Comparison of ENCODE assay signal across 17 cellular contexts in genomic region chr9:121183666-121184423, GRCh38. TPM values are rescaled to one million over a fixed set of nuclear protein-coding genes. Genes with fewer than 3 reads are reported as not detected.
DNase-seq lines count a peak whose midpoint lies in the region; ATAC-seq, FAIRE-seq and TF ChIP-seq lines count a peak whose summit lies in the region.
"Had no signal": no experiment of that assay in that cellular context is flagged by ENCODE, and none has a peak within 500 bp of the region (broad histone marks: within the 10 kb centered on the region; RNA-seq: fewer than 3 reads in every experiment).

No MANE protein-coding gene starts in this region.

- WGBS in GM12878 (ENCODE audit: insufficient coverage, insufficient replicate concordance, low lambda C conversion rate, missing lambda C conversion rate) = 17% methylated on average over 3 of the region's 3 CpGs
- 78 to 83% (median 79%) methylated on average over 3 of the region's 3 CpGs for WGBS in psoas muscle, 3 donors
- WGBS in lower leg skin, 2 donors = 73 to 82% methylated on average over 3 of the region's 3 CpGs

- no peak for DNase-seq in activated CD4-positive, alpha-beta T cell treated with anti-CD3 and anti-CD28 coated beads, Interleukin-2, amount 10 ng/mL, durations not matched to agents 7 days and 5 days
- no peak for DNase-seq in activated CD4-positive, alpha-beta T cell treated with anti-CD3 and anti-CD28 coated beads for 4 hours
- DNase-seq in GM23338 (ENCODE audit: low spot score) (no peak), GM12878 (ENCODE audit: low read depth, low spot score) (no peak), psoas muscle (no peak), lower leg skin (ENCODE audit: low spot score in 2 of 2) (no peak), upper lobe of right lung (no peak), COLO668 (lab: John Stamatoyannopoulos, UW; ENCODE audit: unreplicated experiment) (no peak)
- DNase-seq: activated CD8-positive, alpha-beta memory T cell treated with anti-CD3 and anti-CD28 coated beads, Interleukin-2, amount 50 U/mL, for 48 hours; Caco-2; gastrocnemius medialis; GF-D8; NCI-H1436 treated with DMSO at 0.1 percent for 48 hours; occipital lobe; stimulated activated naive CD4-positive, alpha-beta T cell treated with Interleukin-2 at 50 U/mL for 16 hours had no signal

- no peaks in the 10 kb centered on the region for H3F3A ChIP-seq in GM23338 (replicated peaks; ENCODE audit: low read depth)

- no peak for TF ChIP-seq EP300 in GM12878 (IDR thresholded peaks at IDR 0.05; ENCODE audit: borderline replicate concordance in 1 of 2, control insufficient read depth in 1 of 2, low read depth in 2 of 2, low read length in 2 of 2)

- peaks cover 58% of the 10 kb centered on the region for H3K36me3 Mint-ChIP-seq in activated CD4-positive, alpha-beta T cell treated with anti-CD3 and anti-CD28 coated beads, Interleukin-2, amount 10 ng/mL, durations not matched to agents 7 days and 5 days (ENCODE audit: low read depth)
- H3K36me3 Mint-ChIP-seq in GM23338 (ENCODE audit: low read depth) = peaks cover 17% of the 10 kb centered on the region; the same call in 2 of the 3 replicates

- H3K27ac Mint-ChIP-seq in activated CD4-positive, alpha-beta T cell treated with anti-CD3 and anti-CD28 coated beads, Interleukin-2, amount 10 ng/mL, durations not matched to agents 7 days and 5 days = peak overlapping the region; percentile 41
- H3K27ac Mint-ChIP-seq in GM23338 = peak overlapping the region; percentile 61

- H3K9me2 ChIP-seq in GM23338 (ENCODE audit: insufficient read depth) = no peaks in the 10 kb centered on the region

- in situ Hi-C loops in GM12878 (cut with MboI) = no loop called here

- CTCF ChIA-PET in activated CD4-positive, alpha-beta T cell treated with anti-CD3 and anti-CD28 coated beads, Interleukin-2, amount 10 ng/mL, durations not matched to agents 7 days and 5 days (lab: Charles Lee) = interaction anchor here (0.8 to 2.6 kb wide), 3 partner anchors 18 to 28 kb away, joined by 3 to 7 read pairs (median 4); partner anchors contain the start of gene RAB14
- CTCF ChIA-PET in GM12878 (lab: Yijun Ruan, JAX) = interaction anchor here (0.7 to 1.7 kb wide), 10 partner anchors 8 to 300 kb away, joined by 3 to 7 read pairs (median 4); no protein-coding TSS in a partner anchor

- H3K79me2 ChIP-seq in GM23338 (replicated peaks; ENCODE audit: insufficient read depth) (peaks cover 26% of the 10 kb centered on the region), GM12878 (ENCODE audit: control insufficient read depth, insufficient read depth, low read length) (peaks cover 58% of the 10 kb centered on the region)

- H3K4me2 ChIP-seq in GM23338 = no peak overlapping the region
- no peak overlapping the region for H3K4me2 ChIP-seq in GM12878 (ENCODE audit: control insufficient read depth, insufficient read depth)

- POLR2A ChIA-PET in activated CD4-positive, alpha-beta T cell treated with anti-CD3 and anti-CD28 coated beads, Interleukin-2, amount 10 ng/mL, durations not matched to agents 7 days and 5 days (lab: Charles Lee) = no interaction called here
- POLR2A ChIA-PET in GM12878 (lab: Charles Lee) = interaction anchor here (0.6 to 1.5 kb wide), 6 partner anchors 8 to 293 kb away, joined by 3 to 4 read pairs (median 3); no protein-coding TSS in a partner anchor

- H3K36me3 ChIP-seq in GM23338 (ENCODE audit: insufficient read depth) (0 out of 2 replicates have a peak, but pooled peaks cover 2% of the 10 kb centered on the region), GM12878 (ENCODE audit: control insufficient read depth in 2 of 2, insufficient read depth in 2 of 2, low read length in 1 of 2) (peaks cover 2 to 25% of the 10 kb centered on the region in 2 experiments), psoas muscle (ENCODE audit: insufficient read depth in 1 of 2, low read depth in 1 of 2) (peaks cover 0 to 67% of the 10 kb centered on the region in 2 donors), upper lobe of right lung (peaks cover 53% of the 10 kb centered on the region)

- no TSS peak for BruUV-seq in GM12878 (replicated peaks; lab: Mats Ljungman, UMichigan)

- no peaks in the 10 kb centered on the region for H3K4me1 ChIP-seq in GM23338 (ENCODE audit: insufficient read depth)
- peaks cover 12% of the 10 kb centered on the region for H3K4me1 ChIP-seq in GM12878 (ENCODE audit: control insufficient read depth, insufficient read depth, low read length)
- H3K4me1 ChIP-seq in psoas muscle = peaks cover 24% of the 10 kb centered on the region
- peaks cover 40% of the 10 kb centered on the region for H3K4me1 ChIP-seq in upper lobe of right lung

- H3K27me3 Mint-ChIP-seq in activated CD4-positive, alpha-beta T cell treated with anti-CD3 and anti-CD28 coated beads, Interleukin-2, amount 10 ng/mL, durations not matched to agents 7 days and 5 days = no peaks in the 10 kb centered on the region
- H3K27me3 Mint-ChIP-seq in GM23338 (ENCODE audit: insufficient read depth, low read depth, poor library complexity) = no peaks in the 10 kb centered on the region

- TF ChIP-seq CTCF in GM23338 (conservative IDR thresholded peaks at IDR 0.05; ENCODE audit: low read depth in 2 of 2) (no peak), GM12878 (IDR thresholded peaks at IDR 0.05 in 2 of 3, conservative IDR thresholded peaks at IDR 0.05 in 1 of 3; ENCODE audit: control insufficient read depth in 2 of 3, extremely low read depth in 1 of 3, insufficient read depth in 1 of 3, low read depth in 3 of 3, low read length in 3 of 3) (no peak), psoas muscle (IDR thresholded peaks at IDR 0.05) (no peak), lower leg skin (IDR thresholded peaks at IDR 0.05) (no peak), upper lobe of right lung (IDR thresholded peaks at IDR 0.05) (no peak)

- SMC1A ChIA-PET in GM12878 (lab: Charles Lee; ENCODE audit: uncharacterized antibody, unreplicated experiment) = interaction anchor here (0.9 to 1.5 kb wide), 8 partner anchors 8 to 203 kb away, joined by 3 read pairs; no protein-coding TSS in a partner anchor

- H2AFZ ChIP-seq in GM23338 (no peak overlapping the region), GM12878 (ENCODE audit: control insufficient read depth, low read depth, low read length) (no peak overlapping the region)

- TF ChIP-seq RAD21 in GM12878 (IDR thresholded peaks at IDR 0.05; ENCODE audit: insufficient read depth, low read depth, low read length) = no peak

- FAIRE-seq in GM12878 (lab: Jason Lieb, UNC) = no peak

- no peaks in the 10 kb centered on the region for H3K9me3 Mint-ChIP-seq in activated CD4-positive, alpha-beta T cell treated with anti-CD3 and anti-CD28 coated beads, Interleukin-2, amount 10 ng/mL, durations not matched to agents 7 days and 5 days
- H3K9me3 Mint-ChIP-seq in GM23338 = no peaks in the 10 kb centered on the region

- H3K4me3 ChIP-seq in GM23338 (no peak overlapping the region), GM12878 (no peak overlapping the region), psoas muscle (no peak overlapping the region), lower leg skin (ENCODE audit: low read depth, poor library complexity, severe bottlenecking) (no peak overlapping the region), upper lobe of right lung (no peak overlapping the region)
- H3K4me3 ChIP-seq: gastrocnemius medialis, SK-N-MC had no signal

- H3K27ac ChIP-seq in GM23338 (ENCODE audit: low read depth) (no peak overlapping the region; the same call in 1 of the 2 replicates), GM12878 (ENCODE audit: control insufficient read depth, insufficient read depth) (0 out of 2 replicates have a peak overlapping the region, but pooled peaks have one; percentile 15), psoas muscle (no peak overlapping the region), upper lobe of right lung (no peak overlapping the region)
- H3K27ac ChIP-seq: gastrocnemius medialis, SK-N-MC, VCaP had no signal

- peaks cover 9% of the 10 kb centered on the region; the same call in 1 of the 2 replicates for H4K20me1 ChIP-seq in GM23338 (replicated peaks; ENCODE audit: insufficient read depth)
- no peaks in the 10 kb centered on the region for H4K20me1 ChIP-seq in GM12878 (ENCODE audit: control insufficient read depth, insufficient read depth)

- H3K27me3 ChIP-seq in GM23338 (ENCODE audit: insufficient read depth) = no peaks in the 10 kb centered on the region
- H3K27me3 ChIP-seq in GM12878 (replicated peaks in 1 of 2; ENCODE audit: control insufficient read depth in 2 of 2, insufficient read depth in 2 of 2, low read length in 1 of 2) = no peaks in the 10 kb centered on the region
- H3K27me3 ChIP-seq in psoas muscle (ENCODE audit: insufficient read depth in 3 of 3, low read length in 2 of 3) = no peaks in the 10 kb centered on the region
- H3K27me3 ChIP-seq in upper lobe of right lung = no peaks in the 10 kb centered on the region
- H3K27me3 ChIP-seq: gastrocnemius medialis had no signal

- no peak overlapping the region for H3K4me3 Mint-ChIP-seq in activated CD4-positive, alpha-beta T cell treated with anti-CD3 and anti-CD28 coated beads, Interleukin-2, amount 10 ng/mL, durations not matched to agents 7 days and 5 days
- no peak overlapping the region for H3K4me3 Mint-ChIP-seq in GM23338

- no peaks in the 10 kb centered on the region for H3K9me3 ChIP-seq in GM12878 (replicated peaks; ENCODE audit: control insufficient read depth, insufficient read depth, low read length)
- H3K9me3 ChIP-seq in psoas muscle = no peaks in the 10 kb centered on the region
- H3K9me3 ChIP-seq in upper lobe of right lung = no peaks in the 10 kb centered on the region
- H3K9me3 ChIP-seq: Caco-2, gastrocnemius medialis had no signal

- RAD21 ChIA-PET in GM12878 (lab: Charles Lee; ENCODE audit: unreplicated experiment) = interaction anchor here (0.7 to 1.4 kb wide), 4 partner anchors 27 to 95 kb away, joined by 3 to 5 read pairs (median 3); no protein-coding TSS in a partner anchor

- TF ChIP-seq POLR2A in GM12878 (IDR thresholded peaks at IDR 0.05; ENCODE audit: low read depth, low read length) (no peak), lower leg skin (IDR thresholded peaks at IDR 0.05) (no peak)

- no peak overlapping the region for H3K9ac ChIP-seq in GM12878 (ENCODE audit: control insufficient read depth, insufficient read depth, low read length)

- ATAC-seq in GM23338 (no peak), GM12878 (peak; percentile 19), psoas muscle (peak in 3 of 4 donors; percentile 17 to 31 (median 27)), upper lobe of right lung (no peak)
- ATAC-seq: gastrocnemius medialis had no signal

- intact Hi-C loops in GM12878 (cut with micrococcal nuclease; ENCODE audit: unreplicated experiment) = no loop called here
- intact Hi-C loops in psoas muscle (cut with DNase I) = no loop called here
- intact Hi-C loops in lower leg skin (cut with DNase I; ENCODE audit: low total_unique reads) = no loop called here
- intact Hi-C loops in upper lobe of right lung (cut with DNase I) = no loop called here

- peaks cover 41% of the 10 kb centered on the region for H3K4me1 Mint-ChIP-seq in activated CD4-positive, alpha-beta T cell treated with anti-CD3 and anti-CD28 coated beads, Interleukin-2, amount 10 ng/mL, durations not matched to agents 7 days and 5 days
- peaks cover 5% of the 10 kb centered on the region; the same call in 2 of the 3 replicates for H3K4me1 Mint-ChIP-seq in GM23338

RNA-seq across cellular contexts. Expression of gene RAB14, which starts 17.8 kb away (rescaled TPM):
- total RNA-seq in activated CD4-positive, alpha-beta T cell treated with anti-CD3 and anti-CD28 coated beads, Interleukin-2, amount 10 ng/mL, durations not matched to agents 7 days and 5 days = 10 to 100 TPM; 65.8 to 66.6 TPM
- 29.7 and 31.0 TPM in 2 replicates for total RNA-seq in GM23338 (2014; rRNA removed; shearing (Covaris generic))
- polyA plus RNA-seq in GM23338 (2016; fragmentation: Nextera tagmentation; extraction: Ambion mirVana) (21.1 and 22.8 TPM in 2 replicates), GM12878 (2011; rRNA removed) (23.7 and 32.9 TPM in 2 replicates), GM12878 (2014; fragmentation: Illumina TruSeq; extraction: Trizol) (40.8 and 48.7 TPM in 2 replicates), GM12878 (2014; fragmentation: Nextera tagmentation; extraction: Ambion mirVana) (10 to 100 TPM; 21.3 to 26.0 TPM), GM12878 (2014; rRNA removed) (15.2 and 16.7 TPM in 2 replicates), GM12878 (2016; fragmentation: Nextera tagmentation; extraction: Ambion mirVana) (10 to 100 TPM; 57.4 to 59.9 TPM), psoas muscle (10 to 100 TPM; 17.6 to 34.7 (median 32.1) TPM)
- 35.6 and 36.7 TPM in 2 replicates for total RNA-seq in GM12878 (2013; cell fraction: nucleolus; rRNA removed)
- total RNA-seq in GM12878 (2014; rRNA removed) (16.9 and 21.0 TPM in 2 replicates), GM12878 (2014; rRNA removed; fragmentation: Illumina TruSeq; extraction: Trizol) (24.9 and 25.7 TPM in 2 replicates), GM12878 (2021) (46.7 and 51.1 TPM in 2 replicates), psoas muscle (10 to 100 TPM; 43.6 to 51.5 (median 44.5) TPM), lower leg skin (10 to 100 TPM; 43.9 to 50.8 (median 49.6) TPM), upper lobe of right lung (104 TPM)
- 14.7 TPM for polyA plus RNA-seq in GM12878 (2011; ENCODE audit: low read depth)
- 9.2 and 15.0 TPM in 2 replicates for polyA plus RNA-seq in GM12878 (2011; cell fraction: cytosol; rRNA removed)
- polyA plus RNA-seq in GM12878 (2011; cell fraction: nucleus; rRNA removed) = 22.0 and 23.5 TPM in 2 replicates
- 20.5 and 29.2 TPM in 2 replicates for polyA plus RNA-seq in GM12878 (2012)
- polyA minus RNA-seq in GM12878 (2011; rRNA and poly(A)+ RNA removed) = 12.1 and 15.5 TPM in 2 replicates
- polyA minus RNA-seq in GM12878 (2011; cell fraction: cytosol; rRNA and poly(A)+ RNA removed) = 8.8 and 10.2 TPM in 2 replicates
- 16.1 and 26.0 TPM in 2 replicates for polyA minus RNA-seq in GM12878 (2011; cell fraction: nucleus; rRNA and poly(A)+ RNA removed)

Comparison
In these comparisons a context has a peak if more than half of its experiments do, and no peak if none do; other contexts are left out.
1. ATAC-seq: peak in GM12878 (single experiment) and psoas muscle (3 of 4); none in GM23338 (single experiment) and upper lobe of right lung (single experiment).